ENCODE assay signal across 9 cellular contexts in genomic region chr6:37210313-37210898, GRCh38. TPM values are rescaled to one million over a fixed set of nuclear protein-coding genes. Genes with fewer than 3 reads are reported as not detected.
A peak's percentile ranks its signal among the peaks of the same experiment; 100 is the strongest.
DNase-seq lines count a peak whose midpoint lies in the region; ATAC-seq, FAIRE-seq and TF ChIP-seq lines count a peak whose summit lies in the region.
"Had no signal": no experiment of that assay in that cellular context is flagged by ENCODE, and none has a peak within 500 bp of the region (broad histone marks: within the 10 kb centered on the region; RNA-seq: fewer than 3 reads in every experiment).

No MANE protein-coding gene starts in this region.

- FAIRE-seq in endothelial cell of umbilical vein (lab: Jason Lieb, UNC), result peak; percentile 95
- FAIRE-seq: colon had no signal

- H3K4me1 ChIP-seq in OCI-LY1 (ENCODE audit: insufficient read depth, low read length, severe bottlenecking) (peaks cover 6% of the 10 kb centered on the region), endothelial cell of umbilical vein (ENCODE audit: control insufficient read depth, extremely low read depth, insufficient read depth, low read length) (no peaks in the 10 kb centered on the region)

- POLR2A ChIA-PET in endothelial cell of umbilical vein (lab: Charles Lee), result no interaction called here

- no peak for TF ChIP-seq POLR2A in endothelial cell of umbilical vein (IDR thresholded peaks at IDR 0.05; ENCODE audit: low read depth, low read length)

- no peaks in the 10 kb centered on the region for H4K20me1 ChIP-seq in OCI-LY1 (ENCODE audit: insufficient read depth, low read length)
- no peaks in the 10 kb centered on the region for H4K20me1 ChIP-seq in endothelial cell of umbilical vein (replicated peaks; ENCODE audit: control insufficient read depth, extremely low read depth, insufficient read depth, low read length)

- ATAC-seq in stimulated activated memory B cell treated with anti-CD40 and anti-IgM and Interleukin-4, amounts not matched to agents 10 μg/mL and 1 μg/mL and 100 μg/mL, for 72 hours, result peak; percentile 80
- ATAC-seq in HG02870 (IDR thresholded peaks at IDR 0.05; ENCODE audit: unreplicated experiment), result no peak

- H3K79me2 ChIP-seq in OCI-LY1 (ENCODE audit: insufficient read depth, low read length), result no peaks in the 10 kb centered on the region
- H3K79me2 ChIP-seq in endothelial cell of umbilical vein (ENCODE audit: control insufficient read depth, insufficient read depth, low read length), result no peaks in the 10 kb centered on the region

- no peaks in the 10 kb centered on the region for H3K9me2 ChIP-seq in OCI-LY1 (ENCODE audit: low read depth, low read length)

- H3K36me3 ChIP-seq in OCI-LY1 (ENCODE audit: insufficient read depth, low read length) (no peaks in the 10 kb centered on the region), endothelial cell of umbilical vein (ENCODE audit: control insufficient read depth in 2 of 2, extremely low read depth in 1 of 2, insufficient read depth in 2 of 2, low read length in 2 of 2) (no peaks in the 10 kb centered on the region)

- no peaks in the 10 kb centered on the region for H3K27me3 Mint-ChIP-seq in stimulated activated memory B cell treated with anti-CD40 and anti-IgM and Interleukin-4, amounts not matched to agents 10 μg/mL and 1 μg/mL and 100 μg/mL, for 72 hours

- intact Hi-C loops in endothelial cell of umbilical vein (cut with micrococcal nuclease), result loop anchor here (1.0 to 2.0 kb wide), 5 partner anchors 38 to 444 kb away; partner anchors contain the start of gene C6orf89

- no peak overlapping the region for H3K4me2 ChIP-seq in OCI-LY1 (ENCODE audit: low read length)
- no peak overlapping the region for H3K4me2 ChIP-seq in endothelial cell of umbilical vein (ENCODE audit: insufficient read depth, low read length)

- no peak overlapping the region for H3K27ac ChIP-seq in OCI-LY1 (ENCODE audit: low read depth, low read length, poor library complexity, severe bottlenecking)
- no peak overlapping the region for H3K27ac ChIP-seq in endothelial cell of umbilical vein (ENCODE audit: insufficient read depth, low read depth, low read length)

- H2AFZ ChIP-seq in OCI-LY1 (ENCODE audit: low read length) (no peak overlapping the region), endothelial cell of umbilical vein (ENCODE audit: low read depth, low read length) (no peak overlapping the region)

- H3F3A ChIP-seq in OCI-LY1 (ENCODE audit: insufficient read depth, low read length), result no peaks in the 10 kb centered on the region

- no peak overlapping the region for H3K27ac Mint-ChIP-seq in stimulated activated memory B cell treated with anti-CD40 and anti-IgM and Interleukin-4, amounts not matched to agents 10 μg/mL and 1 μg/mL and 100 μg/mL, for 72 hours

- DNase-seq in DMS153 (lab: John Stamatoyannopoulos, UW) (peak; percentile 54), KBM-7 (peak; percentile 85), endothelial cell of umbilical vein (ENCODE audit: low read depth, low spot score) (peak; percentile 82), mucosa of gallbladder (ENCODE audit: low spot score) (peak; percentile 89)
- peak; percentile 79 for DNase-seq in activated CD8-positive, alpha-beta memory T cell treated with anti-CD3 and anti-CD28 coated beads, Interleukin-2, amount 50 U/mL, for 4 hours

- CTCF ChIA-PET in endothelial cell of umbilical vein (lab: Charles Lee), result interaction anchor here (0.5 to 12.5 kb wide), 64 partner anchors 9 to 446 kb away, joined by 3 to 330 read pairs (median 4); partner anchors contain the start of genes C6orf89, MTCH1, PIM1 and TBC1D22B

- H3K9me1 ChIP-seq in endothelial cell of umbilical vein (replicated peaks; ENCODE audit: control insufficient read depth, extremely low read depth, insufficient read depth, low read length), result no peaks in the 10 kb centered on the region

- H3K27me3 ChIP-seq in OCI-LY1 (ENCODE audit: insufficient read depth, low read length) (no peaks in the 10 kb centered on the region), endothelial cell of umbilical vein (ENCODE audit: control insufficient read depth in 2 of 2, insufficient read depth in 2 of 2, low read length in 2 of 2) (peaks cover 12 to 18% of the 10 kb centered on the region in 2 experiments)

- H3K36me3 Mint-ChIP-seq in stimulated activated memory B cell treated with anti-CD40 and anti-IgM and Interleukin-4, amounts not matched to agents 10 μg/mL and 1 μg/mL and 100 μg/mL, for 72 hours, result no peaks in the 10 kb centered on the region

- peaks cover 11% of the 10 kb centered on the region for H3K4me1 Mint-ChIP-seq in stimulated activated memory B cell treated with anti-CD40 and anti-IgM and Interleukin-4, amounts not matched to agents 10 μg/mL and 1 μg/mL and 100 μg/mL, for 72 hours

- dilution Hi-C loops in endothelial cell of umbilical vein (cut with MboI; ENCODE audit: extremely low pct_ligation_motif_present, low sequenced_read_pairs), result no loop called here

- BruUV-seq in endothelial cell of umbilical vein (replicated peaks; lab: Mats Ljungman, UMichigan), result no TSS peak

- no peaks in the 10 kb centered on the region for H3K9me3 Mint-ChIP-seq in stimulated activated memory B cell treated with anti-CD40 and anti-IgM and Interleukin-4, amounts not matched to agents 10 μg/mL and 1 μg/mL and 100 μg/mL, for 72 hours

- in situ Hi-C loops in KBM-7 (cut with MboI; ENCODE audit: low pct_unique_long_range_greater_than_20kb, low sequenced_read_pairs), result loop anchor here (25.0 kb wide), 1 partner anchor 448 kb away; no protein-coding TSS in a partner anchor

- H3K9ac ChIP-seq in OCI-LY1 (ENCODE audit: low read length) (no peak overlapping the region), endothelial cell of umbilical vein (replicated peaks; ENCODE audit: extremely low read depth, insufficient read depth, low read length) (no peak overlapping the region)

- TF ChIP-seq CTCF in OCI-LY1 (IDR thresholded peaks at IDR 0.05; ENCODE audit: low read length) (peak; percentile 97), endothelial cell of umbilical vein (IDR thresholded peaks at IDR 0.05; ENCODE audit: extremely low read depth in 1 of 2, insufficient read depth in 1 of 2, low read depth in 1 of 2, low read length in 2 of 2) (peak; percentile 80 to 91)

- no peaks in the 10 kb centered on the region for H3K9me3 ChIP-seq in OCI-LY1 (ENCODE audit: low read length)
- H3K9me3 ChIP-seq in endothelial cell of umbilical vein (replicated peaks; ENCODE audit: control insufficient read depth, insufficient read depth, low read length), result no peaks in the 10 kb centered on the region

- H3K4me3 ChIP-seq in OCI-LY1 (ENCODE audit: low read depth, low read length, poor library complexity, severe bottlenecking), result no peak overlapping the region
- no peak overlapping the region for H3K4me3 ChIP-seq in endothelial cell of umbilical vein (replicated peaks in 1 of 3; ENCODE audit: insufficient read depth in 1 of 3, low read depth in 1 of 3, low read length in 3 of 3)

- no peak overlapping the region for H3K4me3 Mint-ChIP-seq in stimulated activated memory B cell treated with anti-CD40 and anti-IgM and Interleukin-4, amounts not matched to agents 10 μg/mL and 1 μg/mL and 100 μg/mL, for 72 hours

TF ChIP-seq in endothelial cell of umbilical vein, 7 proteins besides CTCF, POLR2A, EP300 and RAD21:
- TF ChIP-seq POLR2AphosphoS5 (IDR thresholded peaks at IDR 0.05; ENCODE audit: insufficient read depth, low read depth, low read length), result no peak
- TF ChIP-seq FOS (IDR thresholded peaks at IDR 0.05; ENCODE audit: borderline replicate concordance, insufficient read depth, low read length), result no peak
- no peak for TF ChIP-seq EZH2 (IDR thresholded peaks at IDR 0.05; ENCODE audit: borderline replicate concordance, low read depth, low read length, severe bottlenecking)
- TF ChIP-seq MAX (IDR thresholded peaks at IDR 0.05; ENCODE audit: insufficient read depth, insufficient read length), result no peak
- TF ChIP-seq GATA2 (IDR thresholded peaks at IDR 0.05; ENCODE audit: insufficient read depth, insufficient read length, low read depth, low read length), result no peak
- TF ChIP-seq MYC (IDR thresholded peaks at IDR 0.05; ENCODE audit: low read depth, low read length), result no peak
- no peak for TF ChIP-seq JUN (IDR thresholded peaks at IDR 0.05; ENCODE audit: borderline replicate concordance, insufficient read depth, insufficient read length, low read depth)

RNA-seq across cellular contexts. Expression of gene PIM1, which starts 40.5 kb away (rescaled TPM):
- total RNA-seq in endothelial cell of umbilical vein (10.5 and 11.3 TPM in 2 replicates), mucosa of gallbladder (21.8 TPM)
- 6.8 and 9.2 TPM in 2 replicates for polyA plus RNA-seq in endothelial cell of umbilical vein
- 11.7 and 12.2 TPM in 2 replicates for polyA plus RNA-seq in endothelial cell of umbilical vein (2011; cell fraction: cytosol; rRNA removed)
- 36.2 and 36.8 TPM in 2 replicates for polyA plus RNA-seq in endothelial cell of umbilical vein (2011; cell fraction: nucleus; rRNA removed)
- 6.0 and 8.1 TPM in 2 replicates for polyA plus RNA-seq in endothelial cell of umbilical vein (2012)
- 11.5 and 17.4 TPM in 2 replicates for polyA minus RNA-seq in endothelial cell of umbilical vein
- 16.5 TPM for polyA minus RNA-seq in endothelial cell of umbilical vein (2011; cell fraction: cytosol; rRNA and poly(A)+ RNA removed)
- 11.0 and 12.8 TPM in 2 replicates for polyA minus RNA-seq in endothelial cell of umbilical vein (2011; cell fraction: nucleus; rRNA and poly(A)+ RNA removed)

RNA-seq across cellular contexts. Expression of gene TBC1D22B, which starts 47.2 kb away (rescaled TPM):
- total RNA-seq in endothelial cell of umbilical vein (12.7 and 13.6 TPM in 2 replicates), mucosa of gallbladder (15.3 TPM)
- polyA plus RNA-seq in endothelial cell of umbilical vein, result 11.1 and 13.1 TPM in 2 replicates
- polyA plus RNA-seq in endothelial cell of umbilical vein (2011; cell fraction: cytosol; rRNA removed), result 10.5 and 10.7 TPM in 2 replicates
- 18.3 and 20.1 TPM in 2 replicates for polyA plus RNA-seq in endothelial cell of umbilical vein (2011; cell fraction: nucleus; rRNA removed)
- polyA plus RNA-seq in endothelial cell of umbilical vein (2012), result 12.7 and 13.0 TPM in 2 replicates
- 11.9 and 13.1 TPM in 2 replicates for polyA minus RNA-seq in endothelial cell of umbilical vein
- 3.8 TPM for polyA minus RNA-seq in endothelial cell of umbilical vein (2011; cell fraction: cytosol; rRNA and poly(A)+ RNA removed)
- 12.9 and 14.9 TPM in 2 replicates for polyA minus RNA-seq in endothelial cell of umbilical vein (2011; cell fraction: nucleus; rRNA and poly(A)+ RNA removed)

RNA-seq across cellular contexts. Expression of gene TMEM217, which starts 47.5 kb away (rescaled TPM):
- 6.5 and 6.8 TPM in 2 replicates for total RNA-seq in endothelial cell of umbilical vein
- 15.8 and 27.5 TPM in 2 replicates for polyA plus RNA-seq in endothelial cell of umbilical vein
- polyA plus RNA-seq in endothelial cell of umbilical vein (2011; cell fraction: cytosol; rRNA removed), result 9.8 and 12.2 TPM in 2 replicates
- polyA plus RNA-seq in endothelial cell of umbilical vein (2011; cell fraction: nucleus; rRNA removed), result 20.8 and 21.2 TPM in 2 replicates
- 15.0 and 16.8 TPM in 2 replicates for polyA plus RNA-seq in endothelial cell of umbilical vein (2012)
- polyA minus RNA-seq in endothelial cell of umbilical vein, result 23.3 and 25.7 TPM in 2 replicates
- polyA minus RNA-seq in endothelial cell of umbilical vein (2011; cell fraction: cytosol; rRNA and poly(A)+ RNA removed), result not detected
- polyA minus RNA-seq in endothelial cell of umbilical vein (2011; cell fraction: nucleus; rRNA and poly(A)+ RNA removed), result 25.1 and 32.5 TPM in 2 replicates
- total RNA-seq in mucosa of gallbladder, result 0.55 TPM
